ENCODE assay signal across 8 cellular contexts in the genomic region with DNA sequence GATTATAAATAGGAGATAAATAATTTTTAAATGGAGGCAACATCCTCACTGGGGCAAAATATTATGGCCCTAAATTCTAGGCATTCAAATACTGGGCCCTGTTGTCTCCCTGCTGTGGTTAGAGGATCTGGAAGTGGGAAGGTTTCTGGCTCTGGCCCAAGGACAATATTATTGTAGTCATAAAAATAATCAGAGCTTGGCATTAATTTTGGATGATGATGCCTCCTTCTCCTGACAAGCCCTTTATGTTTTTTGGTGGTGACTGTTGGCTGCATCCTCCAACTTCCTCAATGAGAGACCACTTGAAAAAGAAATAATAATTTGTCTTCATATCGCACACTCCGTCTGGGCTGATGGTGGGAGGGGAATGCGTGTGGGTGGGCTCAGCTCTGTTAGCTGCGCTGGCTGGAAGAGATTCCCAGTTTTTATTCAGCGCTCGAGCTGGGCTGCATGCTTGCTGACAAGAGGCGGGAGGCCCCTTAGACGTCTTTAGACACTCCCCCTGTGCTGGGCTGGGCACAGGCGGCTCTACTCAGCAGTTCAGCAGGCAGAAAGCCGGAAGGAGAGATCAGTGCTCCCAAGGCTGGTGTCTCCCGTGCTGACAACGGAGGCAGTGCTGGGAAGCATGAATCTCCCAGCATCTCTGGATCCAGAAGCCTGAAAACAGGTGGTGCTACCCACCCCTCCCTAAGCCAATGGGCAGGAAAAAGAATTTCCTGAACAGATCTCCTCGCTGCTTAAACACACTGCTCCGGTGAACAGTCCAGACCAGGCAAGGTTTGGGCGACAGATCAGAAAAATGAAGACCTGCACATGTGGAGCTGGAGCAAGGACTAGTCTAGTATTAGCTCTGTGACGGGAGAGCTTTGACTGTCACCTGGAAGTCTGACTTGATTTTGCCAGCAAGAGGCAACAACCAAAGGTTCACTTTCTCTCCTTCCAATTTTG.
A peak's percentile ranks its signal among the peaks of the same experiment; 100 is the strongest.
DNase-seq lines count a peak whose midpoint lies in the region; ATAC-seq lines count a peak whose summit lies in the region.
"Had no signal": no experiment of that assay in that cellular context is flagged by ENCODE, and none has a peak within 500 bp of the region (broad histone marks: within the 10 kb centered on the region; RNA-seq: fewer than 3 reads in every experiment).

No MANE protein-coding gene starts in this region.

- no peaks in the 10 kb centered on the region for H3K36me3 Mint-ChIP-seq in activated T-helper 17 cell treated with anti-CD3 and anti-CD28 coated beads, Interleukin-2, amount 50 U/mL, for 72 hours (ENCODE audit: low read depth)
- H3K36me3 Mint-ChIP-seq in T-helper 17 cell (ENCODE audit: low read depth) = peaks cover 2% of the 10 kb centered on the region
- H3K36me3 Mint-ChIP-seq: stimulated activated effector memory CD8-positive, alpha-beta T cell treated with anti-CD3 and anti-CD28 coated beads, Interleukin-12 subunit alpha, Interleukin-12 subunit beta, amount 100 ng/mL, for 72 hours had no signal

- no peak overlapping the region for H3K4me3 ChIP-seq in adipocyte (ENCODE audit: low read length)

- H3K36me3 ChIP-seq in adipocyte (ENCODE audit: control insufficient read depth, insufficient read depth, low read length, severe bottlenecking) = no peaks in the 10 kb centered on the region

- no peak overlapping the region for H3K9ac ChIP-seq in adipocyte (ENCODE audit: low read length)

- ATAC-seq in activated T-helper 17 cell treated with anti-CD3 and anti-CD28 coated beads, Interleukin-2, amount 50 U/mL, for 72 hours (replicated peaks) = no peak
- no peak for ATAC-seq in T-helper 17 cell
- ATAC-seq: stimulated activated effector memory CD8-positive, alpha-beta T cell treated with anti-CD3 and anti-CD28 coated beads, Interleukin-12 subunit alpha, Interleukin-12 subunit beta, amount 100 ng/mL, for 72 hours had no signal

- H3K9me3 ChIP-seq in adipocyte (ENCODE audit: control insufficient read depth, low read length) (no peaks in the 10 kb centered on the region), T-helper 17 cell (ENCODE audit: control insufficient read depth, low read length, poor library complexity, severe bottlenecking) (no peaks in the 10 kb centered on the region)

- H3K9me3 Mint-ChIP-seq in activated T-helper 17 cell treated with anti-CD3 and anti-CD28 coated beads, Interleukin-2, amount 50 U/mL, for 72 hours = no peaks in the 10 kb centered on the region
- H3K9me3 Mint-ChIP-seq: stimulated activated effector memory CD8-positive, alpha-beta T cell treated with anti-CD3 and anti-CD28 coated beads, Interleukin-12 subunit alpha, Interleukin-12 subunit beta, amount 100 ng/mL, for 72 hours had no signal

- peaks cover 14% of the 10 kb centered on the region for H3K4me1 ChIP-seq in adipocyte (ENCODE audit: control insufficient read depth, insufficient read depth, low read length)

- H3K27ac Mint-ChIP-seq in activated T-helper 17 cell treated with anti-CD3 and anti-CD28 coated beads, Interleukin-2, amount 50 U/mL, for 72 hours = no peak overlapping the region
- no peak overlapping the region for H3K27ac Mint-ChIP-seq in T-helper 17 cell
- H3K27ac Mint-ChIP-seq: stimulated activated effector memory CD8-positive, alpha-beta T cell treated with anti-CD3 and anti-CD28 coated beads, Interleukin-12 subunit alpha, Interleukin-12 subunit beta, amount 100 ng/mL, for 72 hours had no signal

- no peaks in the 10 kb centered on the region for H3K4me1 Mint-ChIP-seq in activated T-helper 17 cell treated with anti-CD3 and anti-CD28 coated beads, Interleukin-2, amount 50 U/mL, for 72 hours
- H3K4me1 Mint-ChIP-seq in T-helper 17 cell = peaks cover 3% of the 10 kb centered on the region
- H3K4me1 Mint-ChIP-seq: stimulated activated effector memory CD8-positive, alpha-beta T cell treated with anti-CD3 and anti-CD28 coated beads, Interleukin-12 subunit alpha, Interleukin-12 subunit beta, amount 100 ng/mL, for 72 hours had no signal

- peaks cover 73% of the 10 kb centered on the region for H3K27me3 ChIP-seq in adipocyte (replicated peaks; ENCODE audit: control insufficient read depth, insufficient read depth, low read length)

- DNase-seq in NCI-H1105 (lab: John Stamatoyannopoulos, UW) = peak; percentile 81
- peak; percentile 64 for DNase-seq in adipocyte (ENCODE audit: low read depth)
- peak; percentile 62 to 72 for DNase-seq in hippocampal formation (lab: John Stamatoyannopoulos, UW)
- peak; percentile 24 for DNase-seq in smooth muscle cell of the brain vasculature (ENCODE audit: low read depth, low spot score)
- no peak for DNase-seq in T-helper 17 cell
- DNase-seq in stimulated activated naive CD4-positive, alpha-beta T cell (lab: John Stamatoyannopoulos, UW) = no peak

- no peak overlapping the region for H3K4me3 Mint-ChIP-seq in activated T-helper 17 cell treated with anti-CD3 and anti-CD28 coated beads, Interleukin-2, amount 50 U/mL, for 72 hours
- no peak overlapping the region for H3K4me3 Mint-ChIP-seq in T-helper 17 cell
- H3K4me3 Mint-ChIP-seq: stimulated activated effector memory CD8-positive, alpha-beta T cell treated with anti-CD3 and anti-CD28 coated beads, Interleukin-12 subunit alpha, Interleukin-12 subunit beta, amount 100 ng/mL, for 72 hours had no signal

- peaks cover 39% of the 10 kb centered on the region for H3K27me3 Mint-ChIP-seq in activated T-helper 17 cell treated with anti-CD3 and anti-CD28 coated beads, Interleukin-2, amount 50 U/mL, for 72 hours
- H3K27me3 Mint-ChIP-seq in T-helper 17 cell = peaks cover 75% of the 10 kb centered on the region

Comparison
In these comparisons a context has a peak if more than half of its experiments do, and no peak if none do; other contexts are left out.
1. DNase-seq: peak in NCI-H1105 (single experiment), adipocyte (single experiment), hippocampal formation (2 of 2) and smooth muscle cell of the brain vasculature (single experiment); none in T-helper 17 cell (0 of 3) and stimulated activated naive CD4-positive, alpha-beta T cell (0 of 6).